In the genomic region with DNA sequence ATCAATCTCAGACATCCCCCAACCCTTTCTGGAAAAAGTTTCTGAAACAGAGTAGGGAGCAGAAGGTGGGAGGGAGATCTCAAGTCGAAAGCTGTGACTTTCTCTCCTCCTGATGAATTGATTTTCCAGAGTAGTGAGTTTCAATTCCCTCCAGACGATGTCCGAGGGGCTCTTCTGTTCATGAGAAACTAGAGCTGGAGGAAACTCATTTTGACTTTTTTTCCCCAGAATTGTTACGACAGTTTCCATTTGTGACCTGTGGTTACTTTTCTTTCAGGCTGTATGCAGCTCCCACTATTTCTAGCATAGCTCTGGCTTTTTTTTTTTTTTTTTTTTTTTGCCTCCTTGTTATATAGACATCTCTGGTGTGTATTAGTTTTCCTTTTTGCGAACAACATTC, we compare ENCODE assay signal across 32 cellular contexts.
"Had no signal": no experiment of that assay in that cellular context is flagged by ENCODE, and none has a peak within 500 bp of the region (broad histone marks: within the 10 kb centered on the region; RNA-seq: fewer than 3 reads in every experiment).

No MANE protein-coding gene starts in this region.

- H3K4me3 Mint-ChIP-seq: activated CD4-positive, alpha-beta T cell treated with anti-CD3 and anti-CD28 coated beads for 36 hours; activated CD4-positive, alpha-beta T cell treated with anti-CD3 and anti-CD28 coated beads, Interleukin-2, amount 10 ng/mL, durations not matched to agents 7 days and 5 days; activated CD8-positive, alpha-beta T cell treated with anti-CD3 and anti-CD28 coated beads, Interleukin-2, amount 10 ng/mL, durations not matched to agents 7 days and 5 days; activated naive CD4-positive, alpha-beta T cell treated with anti-CD3 and anti-CD28 coated beads, Interleukin-2, amount 50 U/mL, for 24 hours; activated naive CD8-positive, alpha-beta T cell treated with anti-CD3 and anti-CD28 coated beads, Interleukin-2, amount 10 ng/mL, durations not matched to agents 7 days and 5 days; activated T-cell treated with anti-CD3 and anti-CD28 coated beads, Interleukin-2, amount 50 U/mL, for 24 hours; WTC11 had no signal

- DNase-seq: activated CD4-positive, alpha-beta T cell treated with anti-CD3 and anti-CD28 coated beads for 36 hours; activated CD4-positive, alpha-beta T cell treated with anti-CD3 and anti-CD28 coated beads, Interleukin-2, amount 10 ng/mL, durations not matched to agents 7 days and 5 days; activated CD4-positive, alpha-beta T cell treated with anti-CD3 and anti-CD28 coated beads, Interleukin-2, amount 50 U/mL, for 48 hours; activated CD8-positive, alpha-beta T cell treated with anti-CD3 and anti-CD28 coated beads, Interleukin-2, amount 10 ng/mL, durations not matched to agents 7 days and 5 days; activated gamma-delta T cell; activated naive CD4-positive, alpha-beta T cell treated with Interleukin-2 at 50 U/mL for 16 hours; activated naive CD8-positive, alpha-beta T cell treated with anti-CD3 and anti-CD28 coated beads, Interleukin-2, amount 10 ng/mL, durations not matched to agents 7 days and 5 days; activated T-cell treated with anti-CD3 and anti-CD28 coated beads, Interleukin-2, amount 50 U/mL, for 24 hours; adrenal gland; body of pancreas; NCI-H1105; NCI-H1417 treated with DMSO at 0.1 percent for 48 hours; NCI-H1694; NCI-H1930; NCI-H2081 treated with DMSO at 0.1 percent for 48 hours; NCI-H226; NCI-H446 treated with DMSO at 0.1 percent for 48 hours; NCI-H524; NCI-H69; NCI-H82; NK-92 treated with Interleukin-12 subunit alpha and Interleukin-12 subunit beta, amount 100 ng/mL, for 24 hours; OCI-M1; SHP77; SJCRH30; T1000 had no signal

- H3K4me1 ChIP-seq: adrenal gland, body of pancreas, breast epithelium, SJCRH30 had no signal

- H3K9me3 Mint-ChIP-seq: activated CD4-positive, alpha-beta T cell treated with anti-CD3 and anti-CD28 coated beads, Interleukin-2, amount 10 ng/mL, durations not matched to agents 7 days and 5 days; WTC11 had no signal

- H3K27me3 ChIP-seq: adrenal gland, body of pancreas had no signal

- H3K27ac ChIP-seq: adrenal gland, body of pancreas, breast epithelium, SJCRH30, SK-N-MC had no signal

- H3K4me1 Mint-ChIP-seq: activated CD4-positive, alpha-beta T cell treated with anti-CD3 and anti-CD28 coated beads for 36 hours; activated CD4-positive, alpha-beta T cell treated with anti-CD3 and anti-CD28 coated beads, Interleukin-2, amount 10 ng/mL, durations not matched to agents 7 days and 5 days; activated naive CD4-positive, alpha-beta T cell treated with anti-CD3 and anti-CD28 coated beads, Interleukin-2, amount 50 U/mL, for 24 hours; activated naive CD8-positive, alpha-beta T cell treated with anti-CD3 and anti-CD28 coated beads, Interleukin-2, amount 10 ng/mL, durations not matched to agents 7 days and 5 days had no signal

- ATAC-seq: activated CD4-positive, alpha-beta T cell treated with anti-CD3 and anti-CD28 coated beads for 36 hours; activated CD4-positive, CD25-positive, alpha-beta regulatory T cell treated with anti-CD3 and anti-CD28 coated beads, Interleukin-2, amount 50 U/mL, for 24 hours; activated CD8-positive, alpha-beta T cell treated with anti-CD3 and anti-CD28 coated beads, Interleukin-2, amount 10 ng/mL, durations not matched to agents 7 days and 5 days; body of pancreas; Panc1; WTC11 had no signal

- H3K27me3 Mint-ChIP-seq: activated CD4-positive, alpha-beta T cell treated with anti-CD3 and anti-CD28 coated beads for 36 hours; activated CD4-positive, alpha-beta T cell treated with anti-CD3 and anti-CD28 coated beads, Interleukin-2, amount 10 ng/mL, durations not matched to agents 7 days and 5 days; activated naive CD4-positive, alpha-beta T cell treated with anti-CD3 and anti-CD28 coated beads, Interleukin-2, amount 50 U/mL, for 24 hours; activated naive CD8-positive, alpha-beta T cell treated with anti-CD3 and anti-CD28 coated beads, Interleukin-2, amount 10 ng/mL, durations not matched to agents 7 days and 5 days; activated T-cell treated with anti-CD3 and anti-CD28 coated beads, Interleukin-2, amount 50 U/mL, for 24 hours had no signal

- H3K4me3 ChIP-seq: adrenal gland, body of pancreas, breast epithelium, SJCRH30, SK-N-MC had no signal

- H3K36me3 Mint-ChIP-seq: activated naive CD4-positive, alpha-beta T cell treated with anti-CD3 and anti-CD28 coated beads, Interleukin-2, amount 50 U/mL, for 24 hours; activated naive CD8-positive, alpha-beta T cell treated with anti-CD3 and anti-CD28 coated beads, Interleukin-2, amount 10 ng/mL, durations not matched to agents 7 days and 5 days; WTC11 had no signal

- H3K36me3 ChIP-seq: adrenal gland, breast epithelium, SJCRH30 had no signal

- H3K9me3 ChIP-seq: adrenal gland, body of pancreas, breast epithelium, SJCRH30 had no signal

- H3K27ac Mint-ChIP-seq: activated CD4-positive, alpha-beta T cell treated with anti-CD3 and anti-CD28 coated beads for 36 hours; activated CD4-positive, alpha-beta T cell treated with anti-CD3 and anti-CD28 coated beads, Interleukin-2, amount 10 ng/mL, durations not matched to agents 7 days and 5 days; activated CD8-positive, alpha-beta T cell treated with anti-CD3 and anti-CD28 coated beads, Interleukin-2, amount 10 ng/mL, durations not matched to agents 7 days and 5 days; activated naive CD4-positive, alpha-beta T cell treated with anti-CD3 and anti-CD28 coated beads, Interleukin-2, amount 50 U/mL, for 24 hours; activated naive CD8-positive, alpha-beta T cell treated with anti-CD3 and anti-CD28 coated beads, Interleukin-2, amount 10 ng/mL, durations not matched to agents 7 days and 5 days; activated T-cell treated with anti-CD3 and anti-CD28 coated beads, Interleukin-2, amount 50 U/mL, for 24 hours; activated T-helper 2 cell treated with anti-CD3 and anti-CD28 coated beads, Interferon-gamma antibody, Interleukin-2, Interleukin-4, amounts not matched to agents 10 μg/mL and 5 μg/mL and 100 μg/mL, durations not matched to agents 14 hours and 24 hours and 36 hours; WTC11 had no signal
